9 cellular contexts compared by ENCODE assay signal in the genomic region with DNA sequence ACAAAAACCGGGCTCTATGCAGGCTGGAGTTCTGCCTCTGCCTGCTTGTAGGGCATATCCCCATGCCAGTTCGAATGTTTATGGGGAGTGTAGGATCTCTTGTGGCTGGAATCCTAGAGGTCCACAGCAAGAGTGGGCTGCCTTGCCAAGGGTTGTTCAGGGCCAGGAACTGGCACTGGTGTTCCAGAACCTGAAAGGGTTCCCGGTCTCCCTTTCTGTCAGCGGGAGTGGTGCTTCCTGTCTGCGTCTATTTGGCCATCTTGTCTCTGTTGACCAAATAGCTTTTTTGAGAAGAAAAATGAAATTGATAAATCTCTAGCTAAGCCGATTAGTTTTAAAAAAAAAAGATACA. TPM values are rescaled to one million over a fixed set of nuclear protein-coding genes. Genes with fewer than 3 reads are reported as not detected.
DNase-seq lines count a peak whose midpoint lies in the region; ATAC-seq and TF ChIP-seq lines count a peak whose summit lies in the region.
"Had no signal": no experiment of that assay in that cellular context is flagged by ENCODE, and none has a peak within 500 bp of the region (broad histone marks: within the 10 kb centered on the region; RNA-seq: fewer than 3 reads in every experiment).

No MANE protein-coding gene starts in this region.

- peak; percentile 2 for ATAC-seq in effector memory CD8-positive, alpha-beta T cell (replicated peaks)
- ATAC-seq in natural killer cell = peak in 1 of 3 donors; percentile 8
- no peak for ATAC-seq in HG02870 (IDR thresholded peaks at IDR 0.05; ENCODE audit: unreplicated experiment)
- ATAC-seq in GM21447 (IDR thresholded peaks at IDR 0.05; ENCODE audit: unreplicated experiment) = no peak

- TF ChIP-seq CTCF in AG04450 (IDR thresholded peaks at IDR 0.05; ENCODE audit: low read depth, low read length) (no peak), natural killer cell (IDR thresholded peaks at IDR 0.05) (no peak)

- H3K9me3 ChIP-seq in AG04450 (ENCODE audit: control insufficient read depth, insufficient read depth, low read length) = no peaks in the 10 kb centered on the region

- intact Hi-C loops in natural killer cell (cut with micrococcal nuclease) = loop anchor here (5.0 kb wide), 1 partner anchor 518 kb away; a partner anchor contains a TSS

- H3K36me3 Mint-ChIP-seq in IgD-negative memory B cell (no peaks in the 10 kb centered on the region), natural killer cell (no peaks in the 10 kb centered on the region)
- no peaks in the 10 kb centered on the region for H3K36me3 Mint-ChIP-seq in effector memory CD8-positive, alpha-beta T cell (ENCODE audit: insufficient read depth)

- no peak overlapping the region for H3K27ac Mint-ChIP-seq in IgD-negative memory B cell
- peak overlapping the region in 1 of 2 donors; percentile 83 for H3K27ac Mint-ChIP-seq in effector memory CD8-positive, alpha-beta T cell
- peak overlapping the region in 1 of 2 donors; percentile 85 for H3K27ac Mint-ChIP-seq in natural killer cell

- H3K4me3 Mint-ChIP-seq in IgD-negative memory B cell (peak overlapping the region; percentile 85 to 96 (median 92)), natural killer cell (peak overlapping the region; percentile 92)
- H3K4me3 Mint-ChIP-seq in effector memory CD8-positive, alpha-beta T cell = peak overlapping the region; percentile 88 to 92

- H3K4me3 ChIP-seq in AG04450 (ENCODE audit: low read depth, low read length) = no peak overlapping the region

- peaks cover 7 to 32% (median 9%) of the 10 kb centered on the region in 3 donors for H3K4me1 Mint-ChIP-seq in IgD-negative memory B cell
- H3K4me1 Mint-ChIP-seq in effector memory CD8-positive, alpha-beta T cell (ENCODE audit: low read depth in 2 of 2) = peaks cover 5 to 9% of the 10 kb centered on the region in 2 donors
- peaks cover 15% of the 10 kb centered on the region in 2 donors for H3K4me1 Mint-ChIP-seq in natural killer cell

- H3K27me3 Mint-ChIP-seq in IgD-negative memory B cell = peaks cover 26% of the 10 kb centered on the region
- no peaks in the 10 kb centered on the region for H3K27me3 Mint-ChIP-seq in effector memory CD8-positive, alpha-beta T cell
- H3K27me3 Mint-ChIP-seq in natural killer cell (ENCODE audit: low read depth in 2 of 2) = peaks cover 7 to 11% of the 10 kb centered on the region in 2 donors

- peak overlapping the region; percentile 70 for H3K27ac ChIP-seq in AG04450 (ENCODE audit: low read depth, low read length)

- POLR2A ChIA-PET in AG04450 (lab: Yijun Ruan, JAX) = interaction anchor here (0.8 kb wide), 2 partner anchors 16 to 58 kb away, joined by 3 to 4 read pairs; a partner anchor contains a TSS

- H3K27me3 ChIP-seq in AG04450 (ENCODE audit: control insufficient read depth, insufficient read depth, low read length) = no peaks in the 10 kb centered on the region

- no peaks in the 10 kb centered on the region for H3K9me3 Mint-ChIP-seq in IgD-negative memory B cell
- H3K9me3 Mint-ChIP-seq in effector memory CD8-positive, alpha-beta T cell = no peaks in the 10 kb centered on the region
- no peaks in the 10 kb centered on the region for H3K9me3 Mint-ChIP-seq in natural killer cell

- CTCF ChIA-PET in AG04450 (lab: Charles Lee) = interaction anchor here (0.8 to 5.0 kb wide), 9 partner anchors 12 to 82 kb away, joined by 3 to 70 read pairs (median 5); no protein-coding TSS in a partner anchor

- no peak for DNase-seq in AG04450 (ENCODE audit: low read depth, low spot score)
- no peak for DNase-seq in effector memory CD8-positive, alpha-beta T cell
- DNase-seq in natural killer cell = no peak
- no peak for DNase-seq in RPMI8226
- no peak for DNase-seq in NCI-H82 treated with DMSO at 0.1 percent for 48 hours (lab: John Stamatoyannopoulos, UW; ENCODE audit: unreplicated experiment)

RNA-seq across cellular contexts. Expression of a gene that starts 17.8 kb away (rescaled TPM):
- 13.0 and 15.3 TPM in 2 replicates for polyA plus RNA-seq in AG04450 (2011; rRNA removed)
- 3.4 and 6.0 TPM in 2 replicates for polyA minus RNA-seq in AG04450 (2011; rRNA and poly(A)+ RNA removed)
- not detected for polyA plus RNA-seq in IgD-negative memory B cell
- 1 to 10 TPM in 2 of 3 donors, not detected in 1; 2.3 to 3.1 TPM for total RNA-seq in natural killer cell

RNA-seq across cellular contexts. Expression of a gene that starts 24.1 kb away (rescaled TPM):
- polyA plus RNA-seq in AG04450 (2011; rRNA removed) (not detected in 2 replicates), IgD-negative memory B cell (1.9 TPM)
- polyA minus RNA-seq in AG04450 (2011; rRNA and poly(A)+ RNA removed) = not detected in 2 replicates
- 10 to 100 TPM in 2 of 3 donors, 1 to 10 TPM in 1; 7.7 to 22.3 (median 20.8) TPM for total RNA-seq in natural killer cell

RNA-seq across cellular contexts. Expression of a gene that starts 24.7 kb away (rescaled TPM):
- polyA plus RNA-seq in AG04450 (2011; rRNA removed) (7.2 and 8.3 TPM in 2 replicates), IgD-negative memory B cell (not detected)
- 3.6 and 10.0 TPM in 2 replicates for polyA minus RNA-seq in AG04450 (2011; rRNA and poly(A)+ RNA removed)
- total RNA-seq in natural killer cell = 1 to 10 TPM in 1 of 3 donors, not detected in 2; 1.5 TPM

RNA-seq across cellular contexts. Expression of a gene that starts 55.3 kb away (rescaled TPM):
- polyA plus RNA-seq in AG04450 (2011; rRNA removed) (not detected in 2 replicates), IgD-negative memory B cell (not detected)
- polyA minus RNA-seq in AG04450 (2011; rRNA and poly(A)+ RNA removed) = not detected in 2 replicates
- not detected for total RNA-seq in natural killer cell
- total RNA-seq: fibroblast of villous mesenchyme had no signal

RNA-seq across cellular contexts. Expression of a gene that starts 58.6 kb away (rescaled TPM):
- polyA plus RNA-seq in AG04450 (2011; rRNA removed) (181 and 196 TPM in 2 replicates), IgD-negative memory B cell (0.68 TPM)
- polyA minus RNA-seq in AG04450 (2011; rRNA and poly(A)+ RNA removed) = 108 and 117 TPM in 2 replicates
- 100 to 1,000 TPM; 157 to 233 (median 160) TPM for total RNA-seq in natural killer cell

Comparison
In these comparisons a context has a peak if more than half of its experiments do, and no peak if none do; other contexts are left out.
1. RNA of a gene that starts 17.8 kb away (polyA plus RNA-seq): 13.0 to 15.3 TPM in AG04450; not detected in IgD-negative memory B cell (single experiment); every median in the first group is over 10 times any median in the second.
2. Peak in every context shown above with its lines, with median percentiles within 50 percentile points of each other: H3K4me3 Mint-ChIP-seq.